ENCODE assay signal across 8 cellular contexts in the genomic region with DNA sequence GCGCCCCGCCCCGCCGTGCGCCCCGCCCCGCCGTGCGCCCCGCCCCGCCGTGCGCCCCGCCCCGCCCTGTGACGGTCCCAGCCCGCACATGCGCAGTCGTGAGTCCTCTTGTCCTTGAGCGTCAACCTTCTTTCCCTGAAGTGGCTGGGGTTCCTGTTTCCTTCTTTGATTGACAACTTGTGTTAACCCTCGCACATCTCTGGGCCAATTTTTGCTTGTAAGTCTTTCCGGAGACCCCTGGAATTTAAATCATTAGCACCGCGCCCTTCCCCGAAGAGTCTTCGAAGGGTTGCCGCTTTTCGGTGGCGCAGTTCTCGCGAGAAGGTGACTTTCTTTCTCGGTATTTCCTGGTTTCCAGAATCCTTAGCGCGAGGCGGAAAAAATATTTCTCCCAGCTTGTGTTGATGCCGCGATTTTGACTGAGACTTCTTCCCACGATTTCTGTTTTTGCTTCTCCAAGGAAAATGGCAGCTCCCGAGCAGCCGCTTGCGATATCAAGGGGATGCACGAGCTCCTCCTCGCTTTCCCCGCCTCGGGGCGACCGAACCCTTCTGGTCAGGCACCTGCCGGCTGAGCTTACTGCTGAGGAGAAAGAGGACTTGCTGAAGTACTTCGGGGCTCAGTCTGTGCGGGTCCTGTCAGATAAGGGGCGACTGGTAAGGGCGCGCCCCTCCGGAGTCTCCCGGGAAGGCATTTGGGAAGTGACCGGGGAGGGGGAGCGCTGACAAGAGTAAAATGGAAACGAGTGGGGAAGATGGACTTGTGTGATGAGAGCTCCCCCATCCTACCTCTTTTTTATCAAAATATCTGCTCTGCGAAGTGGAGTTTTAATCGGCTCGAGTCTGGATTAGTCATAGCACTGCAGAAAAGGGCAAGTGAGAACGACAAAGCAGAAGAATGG. TPM values are rescaled to one million over a fixed set of nuclear protein-coding genes. Genes with fewer than 3 reads are reported as not detected.
A peak's percentile ranks its signal among the peaks of the same experiment; 100 is the strongest.
DNase-seq lines count a peak whose midpoint lies in the region; ATAC-seq and TF ChIP-seq lines count a peak whose summit lies in the region.

Gene RNPC3 (plus strand): TSS at position 93 of the 901 bp plus-strand sequence. CDS start 372 bp downstream, at position 465.

- BruUV-seq in Panc1 (replicated peaks; lab: Mats Ljungman, UMichigan), result no TSS peak

- peaks cover 2% of the 10 kb centered on the region for H3K36me3 ChIP-seq in Panc1 (ENCODE audit: control insufficient read depth, insufficient read depth, low read length)
- peaks cover 0 to 7% (median 0%) of the 10 kb centered on the region in 3 donors for H3K36me3 ChIP-seq in esophagus squamous epithelium

- in situ Hi-C loops in Panc1 (cut with HindIII; ENCODE audit: low pct_unique_long_range_greater_than_20kb, low sequenced_read_pairs), result no loop called here

- H3K27me3 ChIP-seq in Panc1 (ENCODE audit: control insufficient read depth, insufficient read depth, low read length) (no peaks in the 10 kb centered on the region), esophagus squamous epithelium (no peaks in the 10 kb centered on the region)

- DNase-seq in DMS53 (lab: John Stamatoyannopoulos, UW), result peak; percentile 99
- DNase-seq in KG1 (lab: John Stamatoyannopoulos, UW), result peak; percentile 94
- DNase-seq in Panc1 (ENCODE audit: low read depth, low spot score), result peak; percentile 75
- peak; percentile 87 for DNase-seq in activated T-cell treated with anti-CD3 and anti-CD28 coated beads, Interleukin-2, amount 50 U/mL, for 48 hours
- peak; percentile 72 for DNase-seq in esophagus squamous epithelium (lab: John Stamatoyannopoulos, UW)
- DNase-seq in myocyte (ENCODE audit: low read depth), result peak; percentile 94
- DNase-seq in stimulated activated CD8-positive, alpha-beta memory T cell treated with anti-CD3 and anti-CD28 coated beads, Interleukin-7, amount 100 ng/mL, for 48 hours (ENCODE audit: extremely low read depth in 1 of 2, low read depth in 1 of 2), result peak; percentile 63 to 66

- 0 to 1% methylated on average over 33 to 38 of the region's 62 CpGs for WGBS in esophagus squamous epithelium, 2 donors

- no peaks in the 10 kb centered on the region; the same call in none of the 2 replicates for H3K4me1 ChIP-seq in Panc1 (ENCODE audit: control insufficient read depth, insufficient read depth, low read length)
- peaks cover 4 to 42% (median 15%) of the 10 kb centered on the region in 3 donors for H3K4me1 ChIP-seq in esophagus squamous epithelium

- intact Hi-C loops in Panc1 (cut with micrococcal nuclease; ENCODE audit: unreplicated experiment), result no loop called here
- intact Hi-C loops in esophagus squamous epithelium (cut with DNase I), result no loop called here

- peak; percentile 88 for ATAC-seq in GM21723 (IDR thresholded peaks at IDR 0.05; ENCODE audit: unreplicated experiment)
- ATAC-seq in Panc1, result peak; percentile 92

- POLR2A ChIA-PET in Panc1 (lab: Charles Lee), result no interaction called here

- H3K27ac ChIP-seq in Panc1 (ENCODE audit: low read length), result peak within 1 kb of the TSS; percentile 92
- peak within 1 kb of the TSS; percentile 94 to 98 (median 97) for H3K27ac ChIP-seq in esophagus squamous epithelium

- TF ChIP-seq CTCF in Panc1 (IDR thresholded peaks at IDR 0.05) (no peak), esophagus squamous epithelium (IDR thresholded peaks at IDR 0.05) (no peak)

- no peaks in the 10 kb centered on the region for H3K9me3 ChIP-seq in Panc1 (ENCODE audit: control insufficient read depth, insufficient read depth, low read depth, low read length)
- no peaks in the 10 kb centered on the region for H3K9me3 ChIP-seq in esophagus squamous epithelium

- CTCF ChIA-PET in Panc1 (lab: Charles Lee), result no interaction called here

- H3K4me3 ChIP-seq in Panc1 (ENCODE audit: low read depth in 2 of 2, low read length in 2 of 2) (peak within 1 kb of the TSS; percentile 95 to 98), esophagus squamous epithelium (peak within 1 kb of the TSS; percentile 84 to 98 (median 91))

- TF ChIP-seq POLR2A in esophagus squamous epithelium (IDR thresholded peaks at IDR 0.05), result no peak

RNA-seq across cellular contexts. Expression of gene RNPC3, which starts in this region (rescaled TPM):
- total RNA-seq in Panc1 (2021; ENCODE audit: unreplicated experiment) (13.1 TPM), esophagus squamous epithelium (10 to 100 TPM in 3 of 4 donors, 1 to 10 TPM in 1; 8.8 to 34.7 (median 12.9) TPM), myocyte (11.0 and 14.4 TPM in 2 replicates)
- 4.2 TPM for polyA plus RNA-seq in Panc1 (2012; ENCODE audit: insufficient read length)
- 10.3 TPM for polyA plus RNA-seq in myocyte (2012)

Comparison
In these comparisons a context has a peak if more than half of its experiments do, and no peak if none do; other contexts are left out.
1. Peak in every context shown above with its lines: DNase-seq, ATAC-seq, H3K4me3 ChIP-seq and H3K27ac ChIP-seq.